Comparison of ENCODE assay signal across 8 cellular contexts in the genomic region with DNA sequence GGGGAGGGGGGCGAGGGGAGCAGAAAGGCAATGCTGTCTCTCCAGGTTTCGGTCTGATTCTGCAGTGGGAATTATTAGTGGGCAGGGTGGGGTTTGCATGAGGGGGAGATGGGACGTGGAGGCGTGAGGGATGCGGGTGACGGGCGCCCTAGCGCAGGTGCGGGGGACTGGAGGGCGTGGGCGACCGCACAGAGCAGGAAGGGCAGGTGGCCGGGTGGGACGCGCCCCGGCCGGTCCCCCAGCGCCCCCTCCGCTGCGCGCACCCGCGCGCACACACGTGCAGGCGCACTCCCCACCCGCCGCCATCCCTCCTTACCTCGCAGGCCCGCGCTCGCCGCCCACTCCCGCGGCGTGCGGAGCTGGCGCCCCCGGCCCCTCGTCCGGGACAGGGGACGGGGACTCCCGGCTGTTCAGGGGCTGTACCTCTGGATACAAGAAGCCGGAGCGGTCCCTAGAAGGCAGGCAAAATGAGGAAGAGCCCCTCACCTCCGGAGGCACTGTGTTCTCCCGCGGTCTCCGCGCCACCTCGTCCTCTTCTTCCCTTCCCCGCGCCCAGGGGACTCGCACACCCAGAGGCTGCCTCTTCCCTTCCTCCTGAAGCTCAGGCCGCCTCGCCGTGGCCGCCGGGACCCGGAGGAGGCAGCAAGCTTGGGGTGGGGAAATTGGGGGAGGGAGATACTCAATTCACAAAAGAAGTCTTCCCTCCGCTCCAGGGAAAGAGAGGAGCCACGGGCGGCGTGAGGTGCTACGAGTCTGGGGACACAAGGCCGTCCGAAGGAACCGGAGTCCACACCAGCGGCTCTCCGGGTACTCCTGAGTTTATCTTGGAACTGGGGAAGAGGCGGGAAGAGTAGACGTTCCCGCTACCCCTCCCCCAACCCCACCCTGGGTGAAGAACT. TPM values are rescaled to one million over a fixed set of nuclear protein-coding genes. Genes with fewer than 3 reads are reported as not detected.
DNase-seq lines count a peak whose midpoint lies in the region; ATAC-seq and TF ChIP-seq lines count a peak whose summit lies in the region.

No MANE protein-coding gene starts in this region.

- peak overlapping the region; percentile 89 for H3K4me3 Mint-ChIP-seq in neural crest cell

- H3K9me3 Mint-ChIP-seq in neural crest cell, result peaks cover 2% of the 10 kb centered on the region

- no peak overlapping the region for H3K27ac Mint-ChIP-seq in neural crest cell (ENCODE audit: unreplicated experiment)

- TF ChIP-seq CTCF in neural crest cell (conservative IDR thresholded peaks at IDR 0.05), result no peak

- in situ Hi-C loops in KBM-7 (cut with MboI; ENCODE audit: low pct_unique_long_range_greater_than_20kb, low sequenced_read_pairs), result no loop called here

- no peak for ATAC-seq in HG03571 (IDR thresholded peaks at IDR 0.05; ENCODE audit: unreplicated experiment)

- H3K27me3 Mint-ChIP-seq in neural crest cell (ENCODE audit: low read depth), result peaks cover 95% of the 10 kb centered on the region

- peaks cover 24% of the 10 kb centered on the region for H3K4me1 Mint-ChIP-seq in neural crest cell

- DNase-seq in D341Med (ENCODE audit: low spot score) (peak; percentile 79), KBM-7 (peak; percentile 52), ecto neural progenitor cell (ENCODE audit: low spot score) (peak; percentile 65), neural crest cell (ENCODE audit: low read depth, low spot score) (peak; percentile 16), mucosa of gallbladder (ENCODE audit: low spot score) (no peak), kidney glomerular epithelial cell (lab: John Stamatoyannopoulos, UW) (no peak)
- no peak for DNase-seq in central memory CD4-positive, alpha-beta T cell

- H3K36me3 Mint-ChIP-seq in neural crest cell (ENCODE audit: low read depth), result no peaks in the 10 kb centered on the region

RNA-seq across cellular contexts. Expression of gene GABRB2, which starts 1.3 kb away (rescaled TPM):
- total RNA-seq in neural crest cell, result 0.05 and 0.21 TPM in 2 replicates
- 0.72 TPM for total RNA-seq in mucosa of gallbladder

Comparison
In these comparisons a context has a peak if more than half of its experiments do, and no peak if none do; other contexts are left out.
1. DNase-seq: peak in D341Med (single experiment), KBM-7 (single experiment), ecto neural progenitor cell (single experiment) and neural crest cell (single experiment); none in mucosa of gallbladder (single experiment), central memory CD4-positive, alpha-beta T cell (single experiment) and kidney glomerular epithelial cell (single experiment).